ENCODE assay signal across 7 cellular contexts in the genomic region with DNA sequence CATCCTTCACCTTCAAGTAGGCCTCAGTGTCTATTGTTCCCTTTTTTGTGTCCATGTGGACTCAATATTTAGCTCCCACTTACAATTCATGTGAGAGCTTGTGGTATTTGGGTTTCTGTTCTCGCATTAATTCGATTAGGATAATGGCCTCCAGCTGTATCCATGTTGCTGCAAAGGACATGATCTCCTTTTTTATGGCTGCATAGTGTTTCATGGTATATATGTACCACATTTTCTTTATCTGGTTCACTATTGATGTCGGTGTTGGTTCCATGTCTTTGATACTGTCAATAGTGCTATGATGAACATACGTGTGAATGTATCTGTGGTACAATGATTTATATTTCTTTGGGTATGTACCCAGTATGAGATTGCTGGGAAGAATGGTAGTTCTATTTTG.
"Had no signal": no experiment of that assay in that cellular context is flagged by ENCODE, and none has a peak within 500 bp of the region (broad histone marks: within the 10 kb centered on the region; RNA-seq: fewer than 3 reads in every experiment).

No MANE protein-coding gene starts in this region.

- H3K9me3 ChIP-seq: HAP-1 had no signal

- DNase-seq: H7, IMR-90, KBM-7 had no signal

- H3K4me1 ChIP-seq: HAP-1 had no signal

- FAIRE-seq: HTR-8/SVneo had no signal

- H3K4me3 Mint-ChIP-seq: GM23338 had no signal

- H3K27ac Mint-ChIP-seq: GM23338 had no signal

- H3K27ac ChIP-seq: KMS-11 had no signal

- H3K4me2 ChIP-seq: GM23338, KMS-11 had no signal

- ATAC-seq: GM23338 had no signal

- H3K36me3 ChIP-seq: HAP-1 had no signal

- H3K9ac ChIP-seq: KMS-11 had no signal

- H3K4me3 ChIP-seq: GM23338, HAP-1 had no signal

- H3K9me3 Mint-ChIP-seq: GM23338 had no signal

- H2AFZ ChIP-seq: GM23338 had no signal
